8 cellular contexts compared by ENCODE assay signal in the genomic region with DNA sequence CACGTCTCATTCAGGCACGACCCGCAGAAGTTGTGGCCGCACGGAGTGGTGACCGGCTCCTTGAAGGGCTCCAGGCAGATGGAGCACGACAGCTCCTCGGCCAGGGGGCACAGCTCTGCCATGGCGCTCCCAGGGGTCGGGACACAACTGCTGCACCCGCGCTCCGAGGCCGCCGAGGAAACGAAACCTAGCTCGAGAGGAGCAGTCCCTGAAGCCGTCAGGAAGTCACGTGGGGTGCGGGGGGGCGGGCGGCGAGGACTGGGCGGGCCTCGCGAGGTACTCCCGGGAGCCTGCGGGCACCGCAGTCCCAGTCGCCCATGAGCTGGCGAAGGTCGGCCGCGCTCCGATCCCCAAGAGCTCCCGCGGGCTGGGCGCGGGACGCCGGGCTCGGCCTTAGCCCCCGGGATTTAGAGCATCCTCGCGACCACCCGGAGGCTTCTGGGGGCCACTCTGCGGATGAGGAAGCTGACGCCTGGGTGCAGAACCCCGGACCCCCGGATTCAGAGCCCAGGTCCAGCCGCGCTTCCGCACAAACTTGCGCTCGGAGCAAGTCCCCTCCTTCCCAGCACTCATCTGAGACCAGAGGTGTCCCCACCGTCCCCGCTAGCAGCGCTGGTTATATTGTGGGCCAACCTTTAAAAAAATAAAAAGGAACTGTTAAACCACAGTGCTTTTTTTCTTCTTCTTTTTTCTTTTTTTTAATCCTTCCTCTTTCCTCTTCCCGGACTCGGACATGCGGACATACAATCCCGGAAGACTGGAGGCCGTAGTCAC. TPM values are rescaled to one million over a fixed set of nuclear protein-coding genes. Genes with fewer than 3 reads are reported as not detected.
DNase-seq lines count a peak whose midpoint lies in the region; ATAC-seq, FAIRE-seq and TF ChIP-seq lines count a peak whose summit lies in the region.

A gene with protein sequence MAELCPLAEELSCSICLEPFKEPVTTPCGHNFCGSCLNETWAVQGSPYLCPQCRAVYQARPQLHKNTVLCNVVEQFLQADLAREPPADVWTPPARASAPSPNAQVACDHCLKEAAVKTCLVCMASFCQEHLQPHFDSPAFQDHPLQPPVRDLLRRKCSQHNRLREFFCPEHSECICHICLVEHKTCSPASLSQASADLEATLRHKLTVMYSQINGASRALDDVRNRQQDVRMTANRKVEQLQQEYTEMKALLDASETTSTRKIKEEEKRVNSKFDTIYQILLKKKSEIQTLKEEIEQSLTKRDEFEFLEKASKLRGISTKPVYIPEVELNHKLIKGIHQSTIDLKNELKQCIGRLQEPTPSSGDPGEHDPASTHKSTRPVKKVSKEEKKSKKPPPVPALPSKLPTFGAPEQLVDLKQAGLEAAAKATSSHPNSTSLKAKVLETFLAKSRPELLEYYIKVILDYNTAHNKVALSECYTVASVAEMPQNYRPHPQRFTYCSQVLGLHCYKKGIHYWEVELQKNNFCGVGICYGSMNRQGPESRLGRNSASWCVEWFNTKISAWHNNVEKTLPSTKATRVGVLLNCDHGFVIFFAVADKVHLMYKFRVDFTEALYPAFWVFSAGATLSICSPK (minus strand): TSS at position 183 of the 774 bp plus-strand sequence. CDS start 61 bp downstream, at position 122.

- peaks cover 18 to 46% (median 37%) of the 10 kb centered on the region in 11 experiments; a peak in 18 of 22 replicates for H4K20me1 ChIP-seq in BLaER1 treated with 17β-estradiol and CSF1 and Interleukin-3, amounts not matched to agents 10 nM and 100 nM
- H4K20me1 ChIP-seq in HepG2 (ENCODE audit: insufficient read depth, low read length), result peaks cover 18% of the 10 kb centered on the region

- peaks cover 49 to 63% (median 54%) of the 10 kb centered on the region in 10 experiments for H3K4me1 ChIP-seq in BLaER1 treated with 17β-estradiol and CSF1 and Interleukin-3, amounts not matched to agents 10 nM and 100 nM
- H3K4me1 ChIP-seq in HepG2 (ENCODE audit: insufficient read depth, low read length), result peaks cover 49% of the 10 kb centered on the region

- peak within 1 kb of the TSS; percentile 90 to 98 (median 97) for H3K27ac ChIP-seq in BLaER1 treated with 17β-estradiol and CSF1 and Interleukin-3, amounts not matched to agents 10 nM and 100 nM
- H3K27ac ChIP-seq in HepG2 (ENCODE audit: extremely low read length, insufficient read depth, low read length), result peak within 1 kb of the TSS; percentile 85

- 0 out of 2 replicates have a peak, but pooled peaks have one; percentile 48 for TF ChIP-seq RAD21 in HepG2 (CRISPR knock-in tag; IDR thresholded peaks at IDR 0.05)

- H3K9me3 ChIP-seq in BLaER1 treated with 17β-estradiol and CSF1 and Interleukin-3, amounts not matched to agents 10 nM and 100 nM (replicated peaks in 1 of 11), result peaks cover 16 to 26% (median 21%) of the 10 kb centered on the region in 11 experiments; a peak in 20 of 22 replicates
- H3K9me3 ChIP-seq in HepG2 (ENCODE audit: low read length), result no peaks in the 10 kb centered on the region

- peak within 1 kb of the TSS; percentile 83 to 99 (median 92) for H3K4me3 ChIP-seq in BLaER1 treated with 17β-estradiol and CSF1 and Interleukin-3, amounts not matched to agents 10 nM and 100 nM
- H3K4me3 ChIP-seq in HepG2 (replicated peaks in 1 of 3; ENCODE audit: insufficient read depth in 1 of 3, low read depth in 2 of 3, low read length in 3 of 3), result peak within 1 kb of the TSS; percentile 96 to 98 (median 98)

- DNase-seq in NCI-H748 (lab: John Stamatoyannopoulos, UW; ENCODE audit: unreplicated experiment), result peak; percentile 89
- peak; percentile 77 to 85 for DNase-seq in activated CD4-positive, alpha-beta T cell treated with anti-CD3 and anti-CD28 coated beads, Interleukin-2, amount 50 U/mL, for 24 hours (ENCODE audit: low read depth in 1 of 2, low spot score in 1 of 2)
- DNase-seq in HepG2 (ENCODE audit: low spot score), result peak; percentile 86
- DNase-seq in stimulated activated CD4-positive, alpha-beta T cell treated with anti-CD3 and anti-CD28 coated beads, Interleukin-2, amount 100 ng/mL, for 48 hours, result peak; percentile 82 to 84

- intact Hi-C loops in dendritic cell treated with granulocyte-macrophage colony-stimulating factor and Interleukin-4, amounts not matched to agents 40 ng/mL and 50 ng/mL, for 4 days (cut with micrococcal nuclease), result loop anchor here (5.0 kb wide), 1 partner anchor 82 kb away; a partner anchor contains a TSS
- intact Hi-C loops in HepG2 (cut with micrococcal nuclease; ENCODE audit: unreplicated experiment), result loop anchor here (1.0 kb wide), 1 partner anchor 80 kb away; a partner anchor contains a TSS

- peak; percentile 13 to 28; a peak in 1 of 4 replicates for TF ChIP-seq EP300 in HepG2 (IDR thresholded peaks at IDR 0.05; ENCODE audit: low read depth in 2 of 2, low read length in 2 of 2)
- no peak; the same call in 1 of the 2 replicates for TF ChIP-seq EP300 in HepG2 (CRISPR knock-in tag; IDR thresholded peaks at IDR 0.05; ENCODE audit: borderline replicate concordance)

- peak within 1 kb of the TSS; percentile 9 for H2AFZ ChIP-seq in HepG2 (ENCODE audit: low read length)

- peaks cover 10% of the 10 kb centered on the region for H3K9me3 Mint-ChIP-seq in dendritic cell treated with granulocyte-macrophage colony-stimulating factor and Interleukin-4, amounts not matched to agents 40 ng/mL and 50 ng/mL, for 4 days

- peaks cover 0 to 29% (median 12%) of the 10 kb centered on the region in 11 experiments; a peak in 12 of 22 replicates for H3K36me3 ChIP-seq in BLaER1 treated with 17β-estradiol and CSF1 and Interleukin-3, amounts not matched to agents 10 nM and 100 nM
- H3K36me3 ChIP-seq in HepG2 (replicated peaks in 1 of 2; ENCODE audit: control insufficient read depth in 1 of 2, insufficient read depth in 2 of 2, low read length in 2 of 2), result peaks cover 1 to 2% of the 10 kb centered on the region in 2 experiments; a peak in 3 of 5 replicates

- peaks cover 56% of the 10 kb centered on the region for H3K4me1 Mint-ChIP-seq in dendritic cell treated with granulocyte-macrophage colony-stimulating factor and Interleukin-4, amounts not matched to agents 40 ng/mL and 50 ng/mL, for 4 days (ENCODE audit: low read depth)

- H3K4me3 Mint-ChIP-seq in dendritic cell treated with granulocyte-macrophage colony-stimulating factor and Interleukin-4, amounts not matched to agents 40 ng/mL and 50 ng/mL, for 4 days, result peak within 1 kb of the TSS; percentile 95

- peak within 1 kb of the TSS; percentile 90 to 98 (median 96) for H3K9ac ChIP-seq in BLaER1 treated with 17β-estradiol and CSF1 and Interleukin-3, amounts not matched to agents 10 nM and 100 nM
- peak within 1 kb of the TSS; percentile 88 for H3K9ac ChIP-seq in HepG2 (ENCODE audit: insufficient read depth, low read depth, low read length)

- no peak for FAIRE-seq in HepG2 (lab: Jason Lieb, UNC)

- peak within 1 kb of the TSS; percentile 91 for H3K27ac Mint-ChIP-seq in dendritic cell treated with granulocyte-macrophage colony-stimulating factor and Interleukin-4, amounts not matched to agents 40 ng/mL and 50 ng/mL, for 4 days

- peaks cover 32% of the 10 kb centered on the region for H3K36me3 Mint-ChIP-seq in dendritic cell treated with granulocyte-macrophage colony-stimulating factor and Interleukin-4, amounts not matched to agents 40 ng/mL and 50 ng/mL, for 4 days (ENCODE audit: low read depth)

- ATAC-seq in GM19328 (IDR thresholded peaks at IDR 0.05; ENCODE audit: unreplicated experiment) (peak; percentile 61), HG03469 (IDR thresholded peaks at IDR 0.05; ENCODE audit: unreplicated experiment) (peak; percentile 32), HepG2 (peak; percentile 91)

- TF ChIP-seq POLR2A in HepG2 (IDR thresholded peaks at IDR 0.05; ENCODE audit: insufficient read depth in 1 of 2, low read depth in 2 of 2, low read length in 2 of 2), result peak; percentile 99 to 100

- CTCF ChIA-PET in HepG2 (lab: Yijun Ruan, JAX; ENCODE audit: low intra/inter-chr PET ratio, low total read pairs), result no interaction called here

- H3K79me2 ChIP-seq in HepG2 (ENCODE audit: insufficient read depth, low read length), result peaks cover 46% of the 10 kb centered on the region

- no peaks in the 10 kb centered on the region for H3K27me3 ChIP-seq in BLaER1 treated with 17β-estradiol and CSF1 and Interleukin-3, amounts not matched to agents 10 nM and 100 nM
- H3K27me3 ChIP-seq in HepG2 (ENCODE audit: control insufficient read depth in 1 of 2, insufficient read depth in 2 of 2, low read length in 2 of 2), result no peaks in the 10 kb centered on the region; a peak in 1 of 5 replicates

- H3K4me2 ChIP-seq in BLaER1 treated with 17β-estradiol and CSF1 and Interleukin-3, amounts not matched to agents 10 nM and 100 nM, result peak within 1 kb of the TSS; percentile 93 to 98 (median 97)
- peak within 1 kb of the TSS; percentile 94 for H3K4me2 ChIP-seq in HepG2 (ENCODE audit: low read depth, low read length)

- no peak for TF ChIP-seq CTCF in HepG2 (CRISPR knock-in tag; IDR thresholded peaks at IDR 0.05)

- in situ Hi-C loops in HepG2 (cut with HindIII; ENCODE audit: extremely low pct_ligation_motif_present, low pct_unique_long_range_greater_than_20kb), result no loop called here

- BruUV-seq in HepG2 (replicated peaks; lab: Mats Ljungman, UMichigan), result TSS peak; percentile 98

- under 1% methylated on average over 15 of the region's 63 CpGs for WGBS in HepG2 (ENCODE audit: low lambda C conversion rate)

- no peaks in the 10 kb centered on the region for H3K27me3 Mint-ChIP-seq in dendritic cell treated with granulocyte-macrophage colony-stimulating factor and Interleukin-4, amounts not matched to agents 40 ng/mL and 50 ng/mL, for 4 days

- POLR2A ChIA-PET in HepG2 (lab: Yijun Ruan, JAX), result interaction anchor here (0.6 to 2.7 kb wide), 38 partner anchors 9 to 1717 kb away, joined by 3 to 28 read pairs (median 4); a partner anchor contains a TSS

RNA-seq across cellular contexts. Expression of the gene that starts here (rescaled TPM):
- 38.3 and 42.2 TPM in 2 replicates for total RNA-seq in HepG2 (2016; rRNA removed; fragmentation: Illumina TruSeq; extraction: Trizol)
- total RNA-seq in HepG2 (2016; cell fraction: cytosol; rRNA removed; fragmentation: Illumina TruSeq; extraction: Trizol; ENCODE audit: low read depth), result 11.5 and 12.7 TPM in 2 replicates
- total RNA-seq in HepG2 (2016; cell fraction: insoluble cytoplasmic fraction; rRNA removed; fragmentation: Illumina TruSeq; extraction: Trizol), result 30.2 and 40.2 TPM in 2 replicates
- total RNA-seq in HepG2 (2016; cell fraction: membrane; rRNA removed; fragmentation: Illumina TruSeq; extraction: Trizol), result 13.6 and 14.8 TPM in 2 replicates
- total RNA-seq in HepG2 (2016; cell fraction: nucleus; rRNA removed; fragmentation: Illumina TruSeq; extraction: Trizol), result 60.9 and 76.8 TPM in 2 replicates
- polyA plus RNA-seq in HepG2 (2011; rRNA removed), result 30.8 and 37.6 TPM in 2 replicates
- 17.8 and 19.0 TPM in 2 replicates for polyA plus RNA-seq in HepG2 (2011; cell fraction: cytosol; rRNA removed)
- 100 and 122 TPM in 2 replicates for polyA plus RNA-seq in HepG2 (2011; cell fraction: nucleus; rRNA removed)
- polyA plus RNA-seq in HepG2 (2012), result 34.2 and 35.8 TPM in 2 replicates
- polyA plus RNA-seq in HepG2 (2016; cell fraction: cytosol; fragmentation: Illumina TruSeq; extraction: Trizol; ENCODE audit: low read depth), result 1.8 and 2.0 TPM in 2 replicates
- polyA plus RNA-seq in HepG2 (2016; cell fraction: insoluble cytoplasmic fraction; fragmentation: Illumina TruSeq; extraction: Trizol; ENCODE audit: low read depth), result 32.0 and 43.7 TPM in 2 replicates
- 5.0 and 6.2 TPM in 2 replicates for polyA plus RNA-seq in HepG2 (2016; cell fraction: membrane; fragmentation: Illumina TruSeq; extraction: Trizol; ENCODE audit: low read depth)
- 104 and 121 TPM in 2 replicates for polyA plus RNA-seq in HepG2 (2016; cell fraction: nucleus; fragmentation: Illumina TruSeq; extraction: Trizol; ENCODE audit: insufficient read depth, low read depth)
- 51.6 and 77.7 TPM in 2 replicates for polyA minus RNA-seq in HepG2 (2011; rRNA and poly(A)+ RNA removed; ENCODE audit: low replicate concordance)
- polyA minus RNA-seq in HepG2 (2011; cell fraction: cytosol; rRNA and poly(A)+ RNA removed), result 27.8 and 28.2 TPM in 2 replicates
- polyA minus RNA-seq in HepG2 (2011; cell fraction: nucleus; rRNA and poly(A)+ RNA removed), result 64.4 and 71.0 TPM in 2 replicates

Comparison
In these comparisons a context has a peak if more than half of its experiments do, and no peak if none do; other contexts are left out.
1. Peak in every context shown above with its lines: DNase-seq, ATAC-seq, H3K4me3 ChIP-seq and H3K27ac ChIP-seq.
2. ATAC-seq: peak in every context shown above with its lines; median percentile 91 in HepG2; 61 in GM19328; 32 in HG03469.